In the genomic region with DNA sequence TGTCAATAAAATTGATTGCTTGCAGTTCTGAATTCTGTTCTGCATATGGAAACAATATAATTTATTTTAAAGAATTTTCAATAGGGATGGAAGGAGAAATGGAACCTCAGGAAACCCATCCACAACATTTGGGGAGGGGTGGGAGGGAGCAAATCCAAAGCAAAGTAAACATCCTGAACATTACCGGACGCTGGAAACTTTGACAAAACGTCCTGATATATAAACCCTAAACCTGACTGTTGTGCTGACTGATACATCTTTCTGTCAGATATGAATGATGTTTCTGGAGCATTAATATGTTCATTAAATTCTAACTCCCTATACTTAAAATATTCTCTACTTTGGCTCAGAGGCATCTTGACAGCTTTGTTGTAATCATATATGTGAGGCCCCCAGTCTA, we compare ENCODE assay signal across 16 cellular contexts.
DNase-seq lines count a peak whose midpoint lies in the region; ATAC-seq lines count a peak whose summit lies in the region.
"Had no signal": no experiment of that assay in that cellular context is flagged by ENCODE, and none has a peak within 500 bp of the region (broad histone marks: within the 10 kb centered on the region; RNA-seq: fewer than 3 reads in every experiment).

No MANE protein-coding gene starts in this region.

- H3K9me3 Mint-ChIP-seq in stimulated activated naive CD8-positive, alpha-beta T cell treated with anti-CD3 and anti-CD28 coated beads, Interleukin-15, Interleukin-2, amounts not matched to agents 100 ng/mL and 50 ng/mL, for 24 hours, result no peaks in the 10 kb centered on the region
- no peaks in the 10 kb centered on the region for H3K9me3 Mint-ChIP-seq in central memory CD8-positive, alpha-beta T cell
- no peaks in the 10 kb centered on the region for H3K9me3 Mint-ChIP-seq in naive B cell

- peaks cover 89% of the 10 kb centered on the region for H3K36me3 Mint-ChIP-seq in stimulated activated naive CD8-positive, alpha-beta T cell treated with anti-CD3 and anti-CD28 coated beads, Interleukin-15, Interleukin-2, amounts not matched to agents 100 ng/mL and 50 ng/mL, for 24 hours (ENCODE audit: low read depth)
- H3K36me3 Mint-ChIP-seq in central memory CD8-positive, alpha-beta T cell (ENCODE audit: insufficient read depth), result peaks cover 31% of the 10 kb centered on the region
- H3K36me3 Mint-ChIP-seq in naive B cell, result peaks cover 21 to 23% of the 10 kb centered on the region in 2 donors

- H3K27ac Mint-ChIP-seq in stimulated activated naive CD8-positive, alpha-beta T cell treated with anti-CD3 and anti-CD28 coated beads, Interleukin-15, Interleukin-2, amounts not matched to agents 100 ng/mL and 50 ng/mL, for 24 hours, result peak overlapping the region; percentile 98
- peak overlapping the region; percentile 38 for H3K27ac Mint-ChIP-seq in central memory CD8-positive, alpha-beta T cell (ENCODE audit: low read depth)
- H3K27ac Mint-ChIP-seq in naive B cell, result peak overlapping the region in 4 of 6 donors; percentile 16 to 75 (median 69)

- peak overlapping the region; percentile 47 for H3K4me3 Mint-ChIP-seq in stimulated activated naive CD8-positive, alpha-beta T cell treated with anti-CD3 and anti-CD28 coated beads, Interleukin-15, Interleukin-2, amounts not matched to agents 100 ng/mL and 50 ng/mL, for 24 hours
- no peak overlapping the region for H3K4me3 Mint-ChIP-seq in central memory CD8-positive, alpha-beta T cell
- no peak overlapping the region for H3K4me3 Mint-ChIP-seq in naive B cell

- ATAC-seq in stimulated activated naive CD8-positive, alpha-beta T cell treated with anti-CD3 and anti-CD28 coated beads, Interleukin-15, Interleukin-2, amounts not matched to agents 100 U/mL and 50 U/mL, for 24 hours, result no peak
- ATAC-seq in central memory CD8-positive, alpha-beta T cell (replicated peaks; ENCODE audit: extremely low read depth, poor library complexity, severe bottlenecking), result no peak
- ATAC-seq in naive B cell (ENCODE audit: low read depth in 2 of 2) (no peak), GM19452 (IDR thresholded peaks at IDR 0.05; ENCODE audit: unreplicated experiment) (no peak)

- H3K27me3 Mint-ChIP-seq in stimulated activated naive CD8-positive, alpha-beta T cell treated with anti-CD3 and anti-CD28 coated beads, Interleukin-15, Interleukin-2, amounts not matched to agents 100 ng/mL and 50 ng/mL, for 24 hours, result no peaks in the 10 kb centered on the region
- no peaks in the 10 kb centered on the region for H3K27me3 Mint-ChIP-seq in central memory CD8-positive, alpha-beta T cell
- H3K27me3 Mint-ChIP-seq in naive B cell, result no peaks in the 10 kb centered on the region

- H3K4me1 Mint-ChIP-seq in stimulated activated naive CD8-positive, alpha-beta T cell treated with anti-CD3 and anti-CD28 coated beads, Interleukin-15, Interleukin-2, amounts not matched to agents 100 ng/mL and 50 ng/mL, for 24 hours (ENCODE audit: low read depth), result peaks cover 97% of the 10 kb centered on the region
- H3K4me1 Mint-ChIP-seq in central memory CD8-positive, alpha-beta T cell, result peaks cover 61% of the 10 kb centered on the region
- peaks cover 50 to 67% (median 67%) of the 10 kb centered on the region in 3 donors for H3K4me1 Mint-ChIP-seq in naive B cell

- no peak for DNase-seq in stimulated activated naive CD8-positive, alpha-beta T cell treated with anti-CD3 and anti-CD28 coated beads, Interleukin-15, Interleukin-2, amounts not matched to agents 100 U/mL and 50 U/mL, for 24 hours
- DNase-seq in central memory CD8-positive, alpha-beta T cell (ENCODE audit: low spot score in 2 of 2), result no peak
- DNase-seq in naive B cell, result no peak
- no peak for DNase-seq in NCI-H1436 (lab: John Stamatoyannopoulos, UW)
- no peak for DNase-seq in iPS-NIHi11 (ENCODE audit: low spot score)
- no peak for DNase-seq in NCI-H187 treated with DMSO at 0.1 percent for 48 hours (lab: John Stamatoyannopoulos, UW)
- DNase-seq: activated T-cell treated with anti-CD3 and anti-CD28 coated beads, Interleukin-2, amount 50 U/mL, for 48 hours; effector memory CD4-positive, alpha-beta T cell; islet precursor cell; NCI-H345; NK-92 treated with Interleukin-12 subunit alpha and Interleukin-12 subunit beta, amount 100 ng/mL, for 24 hours; nucleus accumbens; RPMI8226; stimulated activated naive CD4-positive, alpha-beta T cell treated with Interleukin-2 at 50 U/mL for 16 hours had no signal

Comparison
In these comparisons a context has a peak if more than half of its experiments do, and no peak if none do; other contexts are left out.
1. H3K27ac Mint-ChIP-seq: peak in every context shown above with its lines; median percentile 98 in stimulated activated naive CD8-positive, alpha-beta T cell treated with anti-CD3 and anti-CD28 coated beads, Interleukin-15, Interleukin-2, amounts not matched to agents 100 ng/mL and 50 ng/mL, for 24 hours; 69 in naive B cell; 38 in central memory CD8-positive, alpha-beta T cell.